10 cellular contexts compared by ENCODE assay signal in genomic region chr12:64205542-64205941, GRCh38.
"Had no signal": no experiment of that assay in that cellular context is flagged by ENCODE, and none has a peak within 500 bp of the region (broad histone marks: within the 10 kb centered on the region; RNA-seq: fewer than 3 reads in every experiment).

No MANE protein-coding gene starts in this region.

- H3K4me1 ChIP-seq: HAP-1 had no signal

- H3K36me3 ChIP-seq: HAP-1 had no signal

- H2AFZ ChIP-seq: GM23248, GM23338 had no signal

- H3K4me3 Mint-ChIP-seq: GM23338, H9, HFFc6 had no signal

- H3K27ac Mint-ChIP-seq: GM23338, H9, HFFc6 had no signal

- ATAC-seq: GM23338, HCT116 had no signal

- DNase-seq: GM23248, GOT3, H7, H9, HCEC 1CT, HFFc6 had no signal

- FAIRE-seq: H1 had no signal

- H3K9ac ChIP-seq: GM23248 had no signal

- H3K4me3 ChIP-seq: GM23248, GM23338, HAP-1 had no signal

- H3K4me2 ChIP-seq: GM23338 had no signal

- H3K27ac ChIP-seq: GM23248 had no signal

- H3K4me1 Mint-ChIP-seq: GM23338, H9 had no signal

- H3K9me3 ChIP-seq: HAP-1 had no signal
